6 cellular contexts compared by ENCODE assay signal in genomic region chr2:76544901-76545300, GRCh38.
"Had no signal": no experiment of that assay in that cellular context is flagged by ENCODE, and none has a peak within 500 bp of the region (broad histone marks: within the 10 kb centered on the region; RNA-seq: fewer than 3 reads in every experiment).

No MANE protein-coding gene starts in this region.

- ATAC-seq: HepG2 had no signal

- DNase-seq: GOT3, H9, HCEC 1CT, KBM-7 had no signal

- H3K36me3 Mint-ChIP-seq: IgD-negative memory B cell had no signal

- H3K9me3 Mint-ChIP-seq: H9 had no signal

- H3K27me3 Mint-ChIP-seq: IgD-negative memory B cell had no signal

- H3K4me1 Mint-ChIP-seq: IgD-negative memory B cell had no signal

- H3K27ac Mint-ChIP-seq: H9, IgD-negative memory B cell had no signal

- H3K4me3 Mint-ChIP-seq: H9, IgD-negative memory B cell had no signal
